17 cellular contexts compared by ENCODE assay signal in the genomic region with DNA sequence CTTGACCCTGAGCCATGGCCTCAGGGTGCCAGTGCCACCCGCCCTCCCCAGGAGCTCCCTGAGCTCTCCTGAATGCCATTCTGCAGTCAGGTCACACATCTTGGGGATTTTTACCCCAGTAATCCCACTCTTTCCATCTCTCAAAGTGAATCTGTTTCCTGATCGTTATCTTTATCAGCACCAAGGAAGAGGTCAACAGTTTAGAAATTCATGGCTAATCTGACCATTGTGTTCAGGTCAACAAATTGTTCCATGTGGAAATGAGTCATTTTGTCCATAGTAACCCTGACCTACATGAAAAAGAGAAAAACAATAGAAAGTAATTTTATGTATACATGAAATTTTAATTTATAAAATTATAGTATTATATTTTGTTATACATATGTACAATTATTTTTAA. TPM values are rescaled to one million over a fixed set of nuclear protein-coding genes. Genes with fewer than 3 reads are reported as not detected.
A peak's percentile ranks its signal among the peaks of the same experiment; 100 is the strongest.
DNase-seq lines count a peak whose midpoint lies in the region; ATAC-seq and TF ChIP-seq lines count a peak whose summit lies in the region.
"Had no signal": no experiment of that assay in that cellular context is flagged by ENCODE, and none has a peak within 500 bp of the region (broad histone marks: within the 10 kb centered on the region; RNA-seq: fewer than 3 reads in every experiment).

No MANE protein-coding gene starts in this region.

- POLR2A ChIA-PET in HCT116 (lab: Charles Lee) = no interaction called here
- POLR2A ChIA-PET in GM10248 (lab: Yijun Ruan, JAX) = no interaction called here

- no peak overlapping the region for H3K4me3 Mint-ChIP-seq in mesothelial cell of epicardium
- H3K4me3 Mint-ChIP-seq: CD4-positive, CD25-positive, alpha-beta regulatory T cell had no signal

- H3K4me3 ChIP-seq in HCT116 (replicated peaks in 1 of 2; ENCODE audit: low read depth in 1 of 2, low read length in 2 of 2) = no peak overlapping the region
- no peak overlapping the region for H3K4me3 ChIP-seq in fibroblast of villous mesenchyme (ENCODE audit: low read depth, low read length)
- H3K4me3 ChIP-seq: Peyer's patch had no signal

- H3K4me1 Mint-ChIP-seq in mesothelial cell of epicardium = no peaks in the 10 kb centered on the region
- H3K4me1 Mint-ChIP-seq: CD4-positive, CD25-positive, alpha-beta regulatory T cell had no signal

- no TSS peak for BruUV-seq in HCT116 (replicated peaks; lab: Mats Ljungman, UMichigan)

- CTCF ChIA-PET in HCT116 (lab: Charles Lee) (no interaction called here), GM10248 (lab: Yijun Ruan, JAX) (no interaction called here)

- no peaks in the 10 kb centered on the region for H3K36me3 ChIP-seq in HCT116 (ENCODE audit: control insufficient read depth in 1 of 2, insufficient read depth in 2 of 2, low read length in 2 of 2)
- H3K36me3 ChIP-seq: Peyer's patch had no signal

- H3K79me2 ChIP-seq in HCT116 (ENCODE audit: insufficient read depth, low read length) = no peaks in the 10 kb centered on the region

- TF ChIP-seq RAD21 in HCT116 (IDR thresholded peaks at IDR 0.05; ENCODE audit: low read depth) = no peak

- H3K27ac Mint-ChIP-seq in mesothelial cell of epicardium = no peak overlapping the region
- H3K27ac Mint-ChIP-seq: CD4-positive, CD25-positive, alpha-beta regulatory T cell had no signal

- H3K36me3 Mint-ChIP-seq in mesothelial cell of epicardium = no peaks in the 10 kb centered on the region
- H3K36me3 Mint-ChIP-seq: CD4-positive, CD25-positive, alpha-beta regulatory T cell had no signal

- no peaks in the 10 kb centered on the region for H3K27me3 ChIP-seq in HCT116 (ENCODE audit: insufficient read depth, low read length)
- H3K27me3 ChIP-seq: Peyer's patch had no signal

- H3K9me3 Mint-ChIP-seq in mesothelial cell of epicardium = no peaks in the 10 kb centered on the region
- H3K9me3 Mint-ChIP-seq: CD4-positive, CD25-positive, alpha-beta regulatory T cell had no signal

- TF ChIP-seq CTCF in HCT116 (IDR thresholded peaks at IDR 0.05 in 2 of 3, conservative IDR thresholded peaks at IDR 0.05 in 1 of 3; ENCODE audit: borderline replicate concordance in 1 of 3, insufficient read depth in 1 of 3, low read depth in 2 of 3, low read length in 2 of 3) = no peak
- TF ChIP-seq CTCF in fibroblast of villous mesenchyme (IDR thresholded peaks at IDR 0.05; ENCODE audit: insufficient read depth, low read depth, low read length) = no peak
- TF ChIP-seq CTCF in mesothelial cell of epicardium (IDR thresholded peaks at IDR 0.05; ENCODE audit: unreplicated experiment) = no peak
- no peak for TF ChIP-seq CTCF in GM10248 (IDR thresholded peaks at IDR 0.05; ENCODE audit: control extremely low read depth, extremely low read depth, low read depth, missing control alignments)

- H4K20me1 ChIP-seq in HCT116 (ENCODE audit: insufficient read depth) = no peaks in the 10 kb centered on the region

- no peak overlapping the region for H3K27ac ChIP-seq in HCT116 (ENCODE audit: low read depth, low read length)
- H3K27ac ChIP-seq: Peyer's patch had no signal

- no peaks in the 10 kb centered on the region for H3K27me3 Mint-ChIP-seq in mesothelial cell of epicardium (ENCODE audit: low read depth)
- H3K27me3 Mint-ChIP-seq: CD4-positive, CD25-positive, alpha-beta regulatory T cell had no signal

- ATAC-seq in HCT116 = no peak

- no peaks in the 10 kb centered on the region for H3K9me2 ChIP-seq in HCT116 (ENCODE audit: insufficient read depth)

- no peak for TF ChIP-seq POLR2A in HCT116 (IDR thresholded peaks at IDR 0.05; ENCODE audit: borderline replicate concordance, extremely low read depth, insufficient read depth, insufficient read length)

- RAD21 ChIA-PET in HCT116 (lab: Charles Lee; ENCODE audit: low non-redundant PET in 1 of 2, low total read pairs in 2 of 2, uncharacterized antibody in 2 of 2, unreplicated experiment in 2 of 2) = no interaction called here

- peak overlapping the region; percentile 59 for H3K4me2 ChIP-seq in HCT116 (ENCODE audit: low read length)

- intact Hi-C loops in HCT116 (cut with micrococcal nuclease) = no loop called here

- no peak overlapping the region for H2AFZ ChIP-seq in HCT116 (ENCODE audit: low read depth, low read length, poor library complexity, severe bottlenecking)

- H3K4me1 ChIP-seq in HCT116 (ENCODE audit: control insufficient read depth in 1 of 2, insufficient read depth in 2 of 2, low read length in 2 of 2) = peaks cover 16 to 51% of the 10 kb centered on the region in 2 experiments; a peak in 3 of 4 replicates
- H3K4me1 ChIP-seq: Peyer's patch had no signal

- H3K9me3 ChIP-seq in HCT116 (ENCODE audit: control insufficient read depth in 1 of 2, insufficient read depth in 1 of 2, low read depth in 1 of 2, low read length in 2 of 2) = no peaks in the 10 kb centered on the region
- H3K9me3 ChIP-seq: Peyer's patch had no signal

- no peak overlapping the region for H3K9ac ChIP-seq in HCT116 (ENCODE audit: low read length)

- peak; percentile 23 for DNase-seq in A172 (ENCODE audit: low spot score)
- DNase-seq in HCT116 (ENCODE audit: low read depth, low spot score) = no peak
- peak; percentile 83 for DNase-seq in amniotic epithelial cell (ENCODE audit: low read depth)
- DNase-seq in fibroblast of villous mesenchyme (ENCODE audit: low read depth) = peak; percentile 22
- no peak for DNase-seq in cerebellar nuclear complex (lab: John Stamatoyannopoulos, UW)
- no peak for DNase-seq in mesothelial cell of epicardium (ENCODE audit: low spot score in 2 of 2, unreplicated experiment in 2 of 2)
- no peak for DNase-seq in GM10248 (ENCODE audit: extremely low spot score)
- no peak for DNase-seq in midbrain (lab: John Stamatoyannopoulos, UW)
- DNase-seq: AML-193; CD4-positive, CD25-positive, alpha-beta regulatory T cell; Karpas-422; NCI-H1105 treated with DMSO at 0.1 percent for 48 hours; NCI-H187; NCI-H446 treated with DMSO at 0.1 percent for 48 hours; NCI-H774; SHP77 treated with DMSO at 0.1 percent for 48 hours had no signal

TF ChIP-seq in HCT116, 20 proteins besides CTCF, POLR2A, EP300 and RAD21 (continues in another document):
- TF ChIP-seq, protein P1, sequence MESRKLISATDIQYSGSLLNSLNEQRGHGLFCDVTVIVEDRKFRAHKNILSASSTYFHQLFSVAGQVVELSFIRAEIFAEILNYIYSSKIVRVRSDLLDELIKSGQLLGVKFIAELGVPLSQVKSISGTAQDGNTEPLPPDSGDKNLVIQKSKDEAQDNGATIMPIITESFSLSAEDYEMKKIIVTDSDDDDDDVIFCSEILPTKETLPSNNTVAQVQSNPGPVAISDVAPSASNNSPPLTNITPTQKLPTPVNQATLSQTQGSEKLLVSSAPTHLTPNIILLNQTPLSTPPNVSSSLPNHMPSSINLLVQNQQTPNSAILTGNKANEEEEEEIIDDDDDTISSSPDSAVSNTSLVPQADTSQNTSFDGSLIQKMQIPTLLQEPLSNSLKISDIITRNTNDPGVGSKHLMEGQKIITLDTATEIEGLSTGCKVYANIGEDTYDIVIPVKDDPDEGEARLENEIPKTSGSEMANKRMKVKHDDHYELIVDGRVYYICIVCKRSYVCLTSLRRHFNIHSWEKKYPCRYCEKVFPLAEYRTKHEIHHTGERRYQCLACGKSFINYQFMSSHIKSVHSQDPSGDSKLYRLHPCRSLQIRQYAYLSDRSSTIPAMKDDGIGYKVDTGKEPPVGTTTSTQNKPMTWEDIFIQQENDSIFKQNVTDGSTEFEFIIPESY (IDR thresholded peaks at IDR 0.05; ENCODE audit: extremely low read depth, insufficient replicate concordance, low read length) = no peak
- TF ChIP-seq SP1 (IDR thresholded peaks at IDR 0.05; ENCODE audit: low read depth) (no peak), SIN3A (IDR thresholded peaks at IDR 0.05; ENCODE audit: low read depth) (no peak), SRF (IDR thresholded peaks at IDR 0.05; ENCODE audit: low read depth) (no peak), POLR2AphosphoS5 (IDR thresholded peaks at IDR 0.05; ENCODE audit: low read depth, low read length) (no peak), JUND (IDR thresholded peaks at IDR 0.05) (no peak), EZH2phosphoT487 (IDR thresholded peaks at IDR 0.05; ENCODE audit: borderline replicate concordance) (no peak), CBX3 (IDR thresholded peaks at IDR 0.05; ENCODE audit: low read depth) (no peak)
- TF ChIP-seq, protein P2, sequence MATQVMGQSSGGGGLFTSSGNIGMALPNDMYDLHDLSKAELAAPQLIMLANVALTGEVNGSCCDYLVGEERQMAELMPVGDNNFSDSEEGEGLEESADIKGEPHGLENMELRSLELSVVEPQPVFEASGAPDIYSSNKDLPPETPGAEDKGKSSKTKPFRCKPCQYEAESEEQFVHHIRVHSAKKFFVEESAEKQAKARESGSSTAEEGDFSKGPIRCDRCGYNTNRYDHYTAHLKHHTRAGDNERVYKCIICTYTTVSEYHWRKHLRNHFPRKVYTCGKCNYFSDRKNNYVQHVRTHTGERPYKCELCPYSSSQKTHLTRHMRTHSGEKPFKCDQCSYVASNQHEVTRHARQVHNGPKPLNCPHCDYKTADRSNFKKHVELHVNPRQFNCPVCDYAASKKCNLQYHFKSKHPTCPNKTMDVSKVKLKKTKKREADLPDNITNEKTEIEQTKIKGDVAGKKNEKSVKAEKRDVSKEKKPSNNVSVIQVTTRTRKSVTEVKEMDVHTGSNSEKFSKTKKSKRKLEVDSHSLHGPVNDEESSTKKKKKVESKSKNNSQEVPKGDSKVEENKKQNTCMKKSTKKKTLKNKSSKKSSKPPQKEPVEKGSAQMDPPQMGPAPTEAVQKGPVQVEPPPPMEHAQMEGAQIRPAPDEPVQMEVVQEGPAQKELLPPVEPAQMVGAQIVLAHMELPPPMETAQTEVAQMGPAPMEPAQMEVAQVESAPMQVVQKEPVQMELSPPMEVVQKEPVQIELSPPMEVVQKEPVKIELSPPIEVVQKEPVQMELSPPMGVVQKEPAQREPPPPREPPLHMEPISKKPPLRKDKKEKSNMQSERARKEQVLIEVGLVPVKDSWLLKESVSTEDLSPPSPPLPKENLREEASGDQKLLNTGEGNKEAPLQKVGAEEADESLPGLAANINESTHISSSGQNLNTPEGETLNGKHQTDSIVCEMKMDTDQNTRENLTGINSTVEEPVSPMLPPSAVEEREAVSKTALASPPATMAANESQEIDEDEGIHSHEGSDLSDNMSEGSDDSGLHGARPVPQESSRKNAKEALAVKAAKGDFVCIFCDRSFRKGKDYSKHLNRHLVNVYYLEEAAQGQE (IDR thresholded peaks at IDR 0.05; ENCODE audit: low read depth) = no peak
- TF ChIP-seq, protein P3, sequence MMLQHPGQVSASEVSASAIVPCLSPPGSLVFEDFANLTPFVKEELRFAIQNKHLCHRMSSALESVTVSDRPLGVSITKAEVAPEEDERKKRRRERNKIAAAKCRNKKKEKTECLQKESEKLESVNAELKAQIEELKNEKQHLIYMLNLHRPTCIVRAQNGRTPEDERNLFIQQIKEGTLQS (IDR thresholded peaks at IDR 0.05) = no peak
- TF ChIP-seq, protein P4, sequence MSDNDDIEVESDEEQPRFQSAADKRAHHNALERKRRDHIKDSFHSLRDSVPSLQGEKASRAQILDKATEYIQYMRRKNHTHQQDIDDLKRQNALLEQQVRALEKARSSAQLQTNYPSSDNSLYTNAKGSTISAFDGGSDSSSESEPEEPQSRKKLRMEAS (IDR thresholded peaks at IDR 0.05) = no peak

RNA-seq across cellular contexts. Expression of a gene that starts 28.8 kb away (rescaled TPM):
- 2.6 and 3.6 TPM in 2 replicates for total RNA-seq in A172 (2014; rRNA removed; shearing (Covaris generic))
- total RNA-seq in HCT116 (2021; ENCODE audit: unreplicated experiment) (3.9 TPM), fibroblast of villous mesenchyme (under 0.01 TPM in 1 of 2 replicates, not detected in the other), mesothelial cell of epicardium (0.96 to 1.4 TPM (median 0.99 TPM) in 3 replicates)
- 1.8 and 2.1 TPM in 2 replicates for polyA plus RNA-seq in HCT116 (2012)
- total RNA-seq: CD4-positive, CD25-positive, alpha-beta regulatory T cell had no signal
- polyA plus RNA-seq: CD4-positive, CD25-positive, alpha-beta regulatory T cell had no signal

Comparison
In these comparisons a context has a peak if more than half of its experiments do, and no peak if none do; other contexts are left out.
1. DNase-seq: peak in A172 (single experiment), amniotic epithelial cell (single experiment) and fibroblast of villous mesenchyme (single experiment); none in HCT116 (single experiment), cerebellar nuclear complex (0 of 2), mesothelial cell of epicardium (0 of 2), GM10248 (single experiment) and midbrain (single experiment).